In genomic region chr16:63921737-63922136, GRCh38 we compare ENCODE assay signal across 23 cellular contexts.
DNase-seq lines count a peak whose midpoint lies in the region; ATAC-seq and TF ChIP-seq lines count a peak whose summit lies in the region.
"Had no signal": no experiment of that assay in that cellular context is flagged by ENCODE, and none has a peak within 500 bp of the region (broad histone marks: within the 10 kb centered on the region; RNA-seq: fewer than 3 reads in every experiment).

No MANE protein-coding gene starts in this region.

- no peaks in the 10 kb centered on the region for H3K79me2 ChIP-seq in neural progenitor cell (ENCODE audit: low read depth)

- DNase-seq in G401 (ENCODE audit: low spot score) (peak; percentile 92), NCI-H226 (peak; percentile 45), astrocyte of the hippocampus (ENCODE audit: low read depth, low spot score) (peak; percentile 1), neural progenitor cell (ENCODE audit: low spot score) (no peak), LoVo (ENCODE audit: low spot score) (no peak)
- DNase-seq: Caco-2; CD8-positive, alpha-beta T cell; GF-D8; HCEC 1CT; KBM-7; MM.1S; NCI-H2029 treated with DMSO at 0.1 percent for 48 hours; NCI-H2227 treated with DMSO at 0.1 percent for 48 hours; NCI-H510A; NCI-H69; SHP77 treated with DMSO at 0.1 percent for 48 hours; SW 1271 had no signal

- no peak for ATAC-seq in GM19463 (IDR thresholded peaks at IDR 0.05; ENCODE audit: unreplicated experiment)
- ATAC-seq in HG03045 (IDR thresholded peaks at IDR 0.05; ENCODE audit: unreplicated experiment): no peak
- ATAC-seq: CD8-positive, alpha-beta T cell; Panc1 had no signal

- no peaks in the 10 kb centered on the region for H3F3A ChIP-seq in neural progenitor cell (ENCODE audit: low read depth)

- H3K4me2 ChIP-seq in neural progenitor cell: no peak overlapping the region

- in situ Hi-C loops in G401 (cut with HindIII; ENCODE audit: low sequenced_read_pairs): no loop called here

- H3K4me3 Mint-ChIP-seq in neural progenitor cell: no peak overlapping the region
- H3K4me3 Mint-ChIP-seq: B cell; CD8-positive, alpha-beta T cell had no signal

- H3K27me3 Mint-ChIP-seq in neural progenitor cell (ENCODE audit: insufficient read depth, low read depth): no peaks in the 10 kb centered on the region
- H3K27me3 Mint-ChIP-seq: B cell had no signal

- peaks cover 3% of the 10 kb centered on the region for H3K4me1 Mint-ChIP-seq in neural progenitor cell
- H3K4me1 Mint-ChIP-seq: B cell had no signal

- H3K27ac ChIP-seq in neural progenitor cell: no peak overlapping the region
- H3K27ac ChIP-seq: 22Rv1, C4-2B had no signal

- H3K36me3 ChIP-seq in neural progenitor cell: no peaks in the 10 kb centered on the region

- no peaks in the 10 kb centered on the region for H4K20me1 ChIP-seq in neural progenitor cell (ENCODE audit: low read depth)

- H2AFZ ChIP-seq in neural progenitor cell (replicated peaks): peak overlapping the region; percentile 74

- no peak overlapping the region for H3K4me3 ChIP-seq in neural progenitor cell

- no peaks in the 10 kb centered on the region for H3K4me1 ChIP-seq in neural progenitor cell
- H3K4me1 ChIP-seq: Caco-2 had no signal

- no peaks in the 10 kb centered on the region for H3K27me3 ChIP-seq in neural progenitor cell

- TF ChIP-seq CTCF in neural progenitor cell (IDR thresholded peaks at IDR 0.05): no peak

- no peak overlapping the region for H3K9ac ChIP-seq in neural progenitor cell

- H3K9me3 ChIP-seq in neural progenitor cell (ENCODE audit: low read depth): no peaks in the 10 kb centered on the region
- H3K9me3 ChIP-seq: Caco-2 had no signal

- H3K27ac Mint-ChIP-seq in neural progenitor cell: no peak overlapping the region
- H3K27ac Mint-ChIP-seq: B cell; CD8-positive, alpha-beta T cell had no signal

- H3K36me3 Mint-ChIP-seq in neural progenitor cell: peaks cover 4% of the 10 kb centered on the region
- H3K36me3 Mint-ChIP-seq: CD8-positive, alpha-beta T cell had no signal

- peaks cover 25% of the 10 kb centered on the region for H3K9me3 Mint-ChIP-seq in neural progenitor cell

Comparison
In these comparisons a context has a peak if more than half of its experiments do, and no peak if none do; other contexts are left out.
1. DNase-seq: peak in G401 (single experiment), NCI-H226 (single experiment) and astrocyte of the hippocampus (single experiment); none in neural progenitor cell (single experiment) and LoVo (single experiment).